Comparison of ENCODE assay signal across 10 cellular contexts in genomic region chr20:25083773-25084615, GRCh38. TPM values are rescaled to one million over a fixed set of nuclear protein-coding genes. Genes with fewer than 3 reads are reported as not detected.
A peak's percentile ranks its signal among the peaks of the same experiment; 100 is the strongest.
DNase-seq lines count a peak whose midpoint lies in the region; ATAC-seq and TF ChIP-seq lines count a peak whose summit lies in the region.
"Had no signal": no experiment of that assay in that cellular context is flagged by ENCODE, and none has a peak within 500 bp of the region (broad histone marks: within the 10 kb centered on the region; RNA-seq: fewer than 3 reads in every experiment).

No MANE protein-coding gene starts in this region.

- TF ChIP-seq CTCF in epithelial cell of proximal tubule (conservative IDR thresholded peaks at IDR 0.05; ENCODE audit: low read depth, low read length) (peak; percentile 39), retinal pigment epithelial cell (conservative IDR thresholded peaks at IDR 0.05; ENCODE audit: low read depth, low read length) (peak; percentile 54)

- DNase-seq in NCI-H510A treated with DMSO at 0.1 percent for 48 hours (lab: John Stamatoyannopoulos, UW), result peak; percentile 25
- no peak for DNase-seq in NCI-H510A (lab: John Stamatoyannopoulos, UW)
- DNase-seq in NCI-H1105 treated with DMSO at 0.1 percent for 48 hours (lab: John Stamatoyannopoulos, UW), result peak; percentile 36
- no peak for DNase-seq in epithelial cell of proximal tubule (ENCODE audit: low read depth)
- no peak for DNase-seq in retinal pigment epithelial cell (ENCODE audit: low read depth)
- no peak for DNase-seq in kidney glomerular epithelial cell (lab: John Stamatoyannopoulos, UW)
- no peak for DNase-seq in activated CD4-positive, CD25-positive, alpha-beta regulatory T cell treated with anti-CD3 and anti-CD28 coated beads, Interleukin-2, amount 50 U/mL, for 72 hours
- DNase-seq: 8988T had no signal

- ATAC-seq in HG03095 (IDR thresholded peaks at IDR 0.05; ENCODE audit: unreplicated experiment), result no peak

- H3K4me3 ChIP-seq in epithelial cell of proximal tubule (ENCODE audit: low read depth, low read length) (no peak overlapping the region), retinal pigment epithelial cell (ENCODE audit: low read length) (no peak overlapping the region)
- H3K4me3 ChIP-seq: HAP-1 had no signal

RNA-seq across cellular contexts. Expression of gene VSX1, which starts 2.1 kb away (rescaled TPM):
- not detected in 2 replicates for total RNA-seq in epithelial cell of proximal tubule

RNA-seq across cellular contexts. Expression of gene ACSS1, which starts 26.1 kb away (rescaled TPM):
- total RNA-seq in epithelial cell of proximal tubule, result 3.9 and 4.1 TPM in 2 replicates

Comparison
In these comparisons a context has a peak if more than half of its experiments do, and no peak if none do; other contexts are left out.
1. DNase-seq: peak in NCI-H510A treated with DMSO at 0.1 percent for 48 hours (single experiment) and NCI-H1105 treated with DMSO at 0.1 percent for 48 hours (single experiment); none in NCI-H510A (single experiment), epithelial cell of proximal tubule (single experiment), retinal pigment epithelial cell (single experiment), kidney glomerular epithelial cell (single experiment) and activated CD4-positive, CD25-positive, alpha-beta regulatory T cell treated with anti-CD3 and anti-CD28 coated beads, Interleukin-2, amount 50 U/mL, for 72 hours (single experiment).